In the genomic region with DNA sequence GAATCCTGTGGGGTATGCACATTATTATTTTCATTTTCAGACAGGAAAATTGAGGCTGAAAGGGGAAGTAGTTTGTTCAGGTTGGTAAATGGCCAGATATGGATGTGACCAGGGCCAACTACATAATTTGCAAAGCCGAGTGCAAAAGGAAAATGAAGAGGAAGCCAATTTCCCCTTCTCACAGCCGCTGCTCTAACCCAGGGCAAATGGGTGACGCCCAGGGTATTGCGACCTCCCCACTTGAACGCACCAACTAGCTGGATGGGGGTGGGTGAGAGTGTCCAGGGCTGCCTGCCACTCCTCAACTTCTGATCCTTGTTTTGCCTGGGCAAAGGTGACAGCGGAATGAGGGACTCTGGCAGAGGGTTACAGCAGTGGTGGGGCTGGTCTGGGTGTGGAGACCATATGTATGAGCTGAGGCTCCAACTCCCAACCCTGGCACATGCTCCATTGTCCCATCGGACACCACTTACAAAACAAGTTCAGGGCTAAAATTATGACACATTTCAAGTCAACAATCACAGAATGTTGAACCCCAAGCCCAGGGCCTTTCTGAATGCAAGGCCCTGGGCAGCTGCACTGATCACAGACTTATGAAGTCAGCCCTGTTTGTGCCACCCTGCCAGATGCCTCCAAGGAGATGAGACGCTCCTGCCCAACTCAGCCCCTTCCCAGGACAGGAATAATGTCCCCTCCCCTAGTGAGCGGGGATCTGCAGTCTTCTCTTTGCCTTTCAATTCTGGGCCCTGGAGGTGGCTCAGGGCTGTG, we compare ENCODE assay signal across 12 cellular contexts. TPM values are rescaled to one million over a fixed set of nuclear protein-coding genes. Genes with fewer than 3 reads are reported as not detected.
DNase-seq lines count a peak whose midpoint lies in the region; ATAC-seq and TF ChIP-seq lines count a peak whose summit lies in the region.
"Had no signal": no experiment of that assay in that cellular context is flagged by ENCODE, and none has a peak within 500 bp of the region (broad histone marks: within the 10 kb centered on the region; RNA-seq: fewer than 3 reads in every experiment).

No MANE protein-coding gene starts in this region.

- H3K27me3 ChIP-seq in gastroesophageal sphincter (no peaks in the 10 kb centered on the region), thoracic aorta (replicated peaks; ENCODE audit: insufficient read depth) (no peaks in the 10 kb centered on the region), tibial artery (no peaks in the 10 kb centered on the region)

- H3K36me3 ChIP-seq in gastroesophageal sphincter (no peaks in the 10 kb centered on the region), thoracic aorta (no peaks in the 10 kb centered on the region), tibial artery (no peaks in the 10 kb centered on the region)

- no peak for TF ChIP-seq EP300 in gastroesophageal sphincter (IDR thresholded peaks at IDR 0.05)

- no peak overlapping the region for H3K4me3 ChIP-seq in gastroesophageal sphincter
- H3K4me3 ChIP-seq in thoracic aorta = peak overlapping the region; percentile 15
- no peak overlapping the region for H3K4me3 ChIP-seq in tibial artery
- H3K4me3 ChIP-seq: A549 had no signal

- ATAC-seq in gastroesophageal sphincter = peak; percentile 52
- ATAC-seq in thoracic aorta (ENCODE audit: insufficient number of reproducible peaks, low FRiP score, low read depth) = no peak

- peaks cover 0 to 35% (median 23%) of the 10 kb centered on the region in 3 donors for H3K4me1 ChIP-seq in gastroesophageal sphincter
- peaks cover 18 to 33% of the 10 kb centered on the region in 2 donors for H3K4me1 ChIP-seq in thoracic aorta (ENCODE audit: control insufficient read depth in 1 of 2, low read depth in 2 of 2)
- peaks cover 0 to 26% (median 18%) of the 10 kb centered on the region in 4 donors for H3K4me1 ChIP-seq in tibial artery

- H3K9me3 ChIP-seq in gastroesophageal sphincter (no peaks in the 10 kb centered on the region), thoracic aorta (no peaks in the 10 kb centered on the region), tibial artery (no peaks in the 10 kb centered on the region)
- H3K9me3 ChIP-seq: A549 had no signal

- DNase-seq in SIG-M5 treated with dmso at 0.1 percent for 504 hours (lab: John Stamatoyannopoulos, UW; ENCODE audit: unreplicated experiment) (peak; percentile 63), SIG-M5 (lab: John Stamatoyannopoulos, UW) (no peak), MV-4-11 (lab: John Stamatoyannopoulos, UW) (peak; percentile 66), thoracic aorta (ENCODE audit: low spot score) (no peak), tibial artery (no peak), occipital lobe (lab: John Stamatoyannopoulos, UW) (no peak), retina (no peak)

- TF ChIP-seq POLR2A in gastroesophageal sphincter (IDR thresholded peaks at IDR 0.05) = no peak

- no peak for TF ChIP-seq CTCF in gastroesophageal sphincter (IDR thresholded peaks at IDR 0.05)
- TF ChIP-seq CTCF in thoracic aorta (IDR thresholded peaks at IDR 0.05) = no peak
- no peak for TF ChIP-seq CTCF in tibial artery (IDR thresholded peaks at IDR 0.05)

- 42 to 43% methylated on average over 1 to 6 of the region's 9 CpGs for WGBS in gastroesophageal sphincter (ENCODE audit: low coverage in 1 of 2), 2 donors

- intact Hi-C loops in tibial artery (cut with DNase I; ENCODE audit: low total_unique reads) = no loop called here

- peak overlapping the region in 2 of 4 donors; percentile 15 to 44 for H3K27ac ChIP-seq in gastroesophageal sphincter
- no peak overlapping the region for H3K27ac ChIP-seq in thoracic aorta
- H3K27ac ChIP-seq in tibial artery = no peak overlapping the region

RNA-seq across cellular contexts. Expression of a gene that starts 1.7 kb away (rescaled TPM):
- total RNA-seq in gastroesophageal sphincter (not detected), thoracic aorta (not detected), occipital lobe (not detected)
- total RNA-seq: glomerular endothelial cell, HT1080, urinary bladder had no signal

RNA-seq across cellular contexts. Expression of a gene that starts 46.2 kb away (rescaled TPM):
- 100 to 1,000 TPM in 1 of 4 donors, 10 to 100 TPM in 3; 40.1 to 134 (median 54.6) TPM for total RNA-seq in gastroesophageal sphincter
- total RNA-seq in thoracic aorta = 100 to 1,000 TPM in 1 of 2 donors, 10 to 100 TPM in 1; 60.8 to 136 TPM
- total RNA-seq in occipital lobe = 141 TPM

RNA-seq across cellular contexts. Expression of a gene that starts 57.9 kb away (rescaled TPM):
- 100 to 1,000 TPM in 1 of 4 donors, 10 to 100 TPM in 3; 65.8 to 125 (median 89.2) TPM for total RNA-seq in gastroesophageal sphincter
- total RNA-seq in thoracic aorta = 10 to 100 TPM; 38.6 to 61.9 TPM
- total RNA-seq in occipital lobe = 31.4 TPM

Comparison
In these comparisons a context has a peak if more than half of its experiments do, and no peak if none do; other contexts are left out.
1. DNase-seq: peak in SIG-M5 treated with dmso at 0.1 percent for 504 hours (single experiment) and MV-4-11 (single experiment); none in SIG-M5 (single experiment), thoracic aorta (single experiment), tibial artery (0 of 2), occipital lobe (single experiment) and retina (single experiment).